Comparison of ENCODE assay signal across 4 cellular contexts in genomic region chr14:50624947-50625346, GRCh38.
TF ChIP-seq lines count a peak whose summit lies in the region.

No MANE protein-coding gene starts in this region.

TF ChIP-seq in A549, 52 proteins besides CTCF, POLR2A, EP300 and RAD21:
- peak; percentile 70 for TF ChIP-seq MAFK (IDR thresholded peaks at IDR 0.05; ENCODE audit: partially characterized antibody)
TF ChIP-seq in A549: peak in this region for 1; not testable (repeated sequence) for 51.

TF ChIP-seq in IMR-90, 13 proteins besides CTCF, POLR2A, EP300 and RAD21:
- peak; percentile 63 for TF ChIP-seq MAFK (IDR thresholded peaks at IDR 0.05; ENCODE audit: low read depth, low read length)

TF ChIP-seq in K562, 482 proteins besides CTCF, POLR2A, EP300 and RAD21:
- peak; percentile 44; the same call in 1 of the 2 replicates for TF ChIP-seq ZNF316 (IDR thresholded peaks at IDR 0.05)

TF ChIP-seq in HepG2, 621 proteins besides CTCF, POLR2A, EP300 and RAD21:
- TF ChIP-seq MAFK (conservative IDR thresholded peaks at IDR 0.05 in 1 of 2, IDR thresholded peaks at IDR 0.05 in 1 of 2; ENCODE audit: low read length in 2 of 2) = peak in 1 of 2 experiments; percentile 68; a peak in 3 of 4 replicates
- TF ChIP-seq MAFF (IDR thresholded peaks at IDR 0.05; ENCODE audit: low read depth, low read length) = 0 out of 2 replicates have a peak, but pooled peaks have one; percentile 17
